Comparison of ENCODE assay signal across 8 cellular contexts in genomic region chr20:44572551-44573500, GRCh38. TPM values are rescaled to one million over a fixed set of nuclear protein-coding genes. Genes with fewer than 3 reads are reported as not detected.
DNase-seq lines count a peak whose midpoint lies in the region; ATAC-seq and TF ChIP-seq lines count a peak whose summit lies in the region.

No MANE protein-coding gene starts in this region.

- DNase-seq in G401 (ENCODE audit: low spot score) (peak; percentile 95), adrenal gland (peak; percentile 46 to 86 (median 67)), left ventricle myocardium superior (peak; percentile 76), NCI-H1417 treated with DMSO at 0.1 percent for 48 hours (lab: John Stamatoyannopoulos, UW) (no peak)
- no peak for DNase-seq in activated T-cell treated with anti-CD3 and anti-CD28 coated beads, Interleukin-2, amount 50 U/mL, for 48 hours

- no peak overlapping the region for H3K4me3 ChIP-seq in adrenal gland
- H3K4me3 ChIP-seq in skeletal muscle satellite cell (ENCODE audit: low read length): peak overlapping the region; percentile 52

- no peak for TF ChIP-seq CTCF in adrenal gland (IDR thresholded peaks at IDR 0.05)

- peak overlapping the region; percentile 85 for H3K9ac ChIP-seq in skeletal muscle satellite cell (ENCODE audit: low read depth, low read length)

- TF ChIP-seq POLR2A in adrenal gland (IDR thresholded peaks at IDR 0.05) (peak in 1 of 2 donors; percentile 56), GM18505 (IDR thresholded peaks at IDR 0.05; ENCODE audit: borderline replicate concordance, extremely low read depth, insufficient read depth, insufficient read length) (no peak)

- H3K27me3 ChIP-seq in adrenal gland: no peaks in the 10 kb centered on the region
- H3K27me3 ChIP-seq in skeletal muscle satellite cell (ENCODE audit: control insufficient read depth, insufficient read depth, low read length): no peaks in the 10 kb centered on the region

- 15 to 27% (median 22%) methylated on average over 6 of the region's 6 CpGs for WGBS in adrenal gland, 4 donors

- peak overlapping the region; percentile 80 for H3K4me2 ChIP-seq in skeletal muscle satellite cell (ENCODE audit: low read length)

- peak overlapping the region; percentile 87 to 92 (median 88) for H3K27ac ChIP-seq in adrenal gland

- peaks cover 22 to 41% of the 10 kb centered on the region in 2 donors for H3K4me1 ChIP-seq in adrenal gland (replicated peaks in 1 of 2)
- H3K4me1 ChIP-seq in skeletal muscle satellite cell (ENCODE audit: control insufficient read depth, insufficient read depth, low read length): peaks cover 42% of the 10 kb centered on the region

- in situ Hi-C loops in G401 (cut with HindIII; ENCODE audit: low sequenced_read_pairs): no loop called here

- H3K9me3 ChIP-seq in adrenal gland (replicated peaks in 1 of 3): no peaks in the 10 kb centered on the region
- H3K9me3 ChIP-seq in skeletal muscle satellite cell (replicated peaks; ENCODE audit: low read length): no peaks in the 10 kb centered on the region

- H3K36me3 ChIP-seq in adrenal gland (replicated peaks in 1 of 2) (no peaks in the 10 kb centered on the region), skeletal muscle satellite cell (ENCODE audit: insufficient read depth, low read length) (no peaks in the 10 kb centered on the region)

- peak; percentile 93 for ATAC-seq in left ventricle myocardium superior
- ATAC-seq in GM21423 (IDR thresholded peaks at IDR 0.05; ENCODE audit: unreplicated experiment): no peak
- no peak for ATAC-seq in GM18505 (IDR thresholded peaks at IDR 0.05; ENCODE audit: unreplicated experiment)

- intact Hi-C loops in adrenal gland (cut with DNase I): no loop called here
- intact Hi-C loops in left ventricle myocardium superior (cut with micrococcal nuclease): no loop called here

RNA-seq across cellular contexts. Expression of gene PKIG, which starts 9.6 kb away (rescaled TPM):
- 37.1 and 69.0 TPM in 2 replicates for total RNA-seq in G401 (2014; rRNA removed; shearing (Covaris generic))
- 100 to 1,000 TPM in 6 of 8 donors, 10 to 100 TPM in 2; 56.1 to 225 (median 149) TPM for total RNA-seq in adrenal gland
- 100 to 1,000 TPM in 1 of 3 donors, 10 to 100 TPM in 2; 43.9 to 114 (median 98.0) TPM for polyA plus RNA-seq in adrenal gland
- 195 TPM for total RNA-seq in left ventricle myocardium superior
- total RNA-seq in skeletal muscle satellite cell (2012; rRNA removed): 57.3 and 74.9 TPM in 2 replicates

RNA-seq across cellular contexts. Expression of gene SERINC3, which starts 51.0 kb away (rescaled TPM):
- 23.9 and 28.0 TPM in 2 replicates for total RNA-seq in G401 (2014; rRNA removed; shearing (Covaris generic))
- total RNA-seq in adrenal gland: 100 to 1,000 TPM; 105 to 213 (median 158) TPM
- polyA plus RNA-seq in adrenal gland: 100 to 1,000 TPM in 1 of 3 donors, 10 to 100 TPM in 2; 51.5 to 137 (median 54.5) TPM
- total RNA-seq in left ventricle myocardium superior: 89.9 TPM
- 88.7 and 94.8 TPM in 2 replicates for total RNA-seq in skeletal muscle satellite cell (2012; rRNA removed)

Comparison
In these comparisons a context has a peak if more than half of its experiments do, and no peak if none do; other contexts are left out.
1. DNase-seq: peak in G401 (single experiment), adrenal gland (7 of 7) and left ventricle myocardium superior (single experiment); none in activated T-cell treated with anti-CD3 and anti-CD28 coated beads, Interleukin-2, amount 50 U/mL, for 48 hours (0 of 2) and NCI-H1417 treated with DMSO at 0.1 percent for 48 hours (single experiment).